Comparison of ENCODE assay signal across 24 cellular contexts in genomic region chr12:68003777-68004176, GRCh38. TPM values are rescaled to one million over a fixed set of nuclear protein-coding genes. Genes with fewer than 3 reads are reported as not detected.
DNase-seq lines count a peak whose midpoint lies in the region; ATAC-seq and TF ChIP-seq lines count a peak whose summit lies in the region.
"Had no signal": no experiment of that assay in that cellular context is flagged by ENCODE, and none has a peak within 500 bp of the region (broad histone marks: within the 10 kb centered on the region; RNA-seq: fewer than 3 reads in every experiment).

No MANE protein-coding gene starts in this region.

- 91 to 95% methylated on average over 8 of the region's 8 CpGs for WGBS in thyroid gland, 2 donors

- POLR2A ChIA-PET in MCF 10A (lab: Yijun Ruan, JAX), result interaction anchor here (0.7 to 1.1 kb wide), 2 partner anchors 22 to 32 kb away, joined by 3 read pairs; no protein-coding TSS in a partner anchor
- POLR2A ChIA-PET in activated CD4-positive, alpha-beta memory T cell treated with anti-CD3 and anti-CD28 coated beads, Interleukin-2, amount 10 ng/mL, durations not matched to agents 7 days and 5 days (lab: Charles Lee), result no interaction called here

- H3K9me3 ChIP-seq in breast epithelium (peaks cover 0 to 4% of the 10 kb centered on the region in 2 donors), thyroid gland (no peaks in the 10 kb centered on the region)
- H3K9me3 ChIP-seq: A549, BE2C had no signal

- ATAC-seq in left lobe of liver, result peak; percentile 51
- ATAC-seq: A549, GM23338, HCT116 had no signal

- H3K36me3 ChIP-seq in breast epithelium (no peaks in the 10 kb centered on the region), thyroid gland (no peaks in the 10 kb centered on the region)
- H3K36me3 ChIP-seq: BE2C; BLaER1 treated with 17β-estradiol and CSF1 and Interleukin-3, amounts not matched to agents 10 nM and 100 nM had no signal

- intact Hi-C loops in MCF 10A (cut with micrococcal nuclease) (no loop called here), breast epithelium (cut with DNase I; ENCODE audit: low total_unique reads) (no loop called here), thyroid gland (cut with DNase I) (no loop called here)

- CTCF ChIA-PET in MCF 10A (lab: Yijun Ruan, JAX), result interaction anchor here (0.6 to 1.3 kb wide), 6 partner anchors 15 to 316 kb away, joined by 3 to 5 read pairs (median 4); partner anchors contain the start of gene IFNG-AS1
- CTCF ChIA-PET in activated CD4-positive, alpha-beta memory T cell treated with anti-CD3 and anti-CD28 coated beads, Interleukin-2, amount 10 ng/mL, durations not matched to agents 7 days and 5 days (lab: Charles Lee), result interaction anchor here (0.6 to 2.2 kb wide), 4 partner anchors 8 to 303 kb away, joined by 3 to 8 read pairs (median 4); no protein-coding TSS in a partner anchor

- no TSS peak for BruUV-seq in MCF 10A (replicated peaks; lab: Mats Ljungman, UMichigan)

- DNase-seq in MCF 10A (ENCODE audit: unreplicated experiment), result peak; percentile 12
- no peak for DNase-seq in breast epithelium (ENCODE audit: low spot score in 2 of 2)
- DNase-seq in NB4 (ENCODE audit: low read depth), result peak; percentile 18
- DNase-seq in left lobe of liver (ENCODE audit: low spot score), result peak; percentile 57
- DNase-seq in thyroid gland, result no peak
- no peak for DNase-seq in activated CD4-positive, alpha-beta memory T cell treated with anti-CD3 and anti-CD28 coated beads, Interleukin-2, amount 10 ng/mL, durations not matched to agents 7 days and 5 days
- DNase-seq: 8988T; ACHN; AML-193; BE2C; CD4-positive, alpha-beta T cell; CD8-positive, alpha-beta memory T cell; DMS53; DMS79 treated with DMSO at 0.1 percent for 48 hours; GF-D8; H9 had no signal

- peaks cover 9% of the 10 kb centered on the region for H3K9me3 Mint-ChIP-seq in MCF 10A (ENCODE audit: unreplicated experiment)
- H3K9me3 Mint-ChIP-seq in activated CD4-positive, alpha-beta memory T cell treated with anti-CD3 and anti-CD28 coated beads, Interleukin-2, amount 10 ng/mL, durations not matched to agents 7 days and 5 days, result no peaks in the 10 kb centered on the region
- H3K9me3 Mint-ChIP-seq: CD4-positive, alpha-beta T cell; CD8-positive, alpha-beta memory T cell had no signal

- peaks cover 14% of the 10 kb centered on the region for H3K4me1 Mint-ChIP-seq in MCF 10A (ENCODE audit: insufficient read depth, unreplicated experiment)
- peaks cover 5% of the 10 kb centered on the region for H3K4me1 Mint-ChIP-seq in activated CD4-positive, alpha-beta memory T cell treated with anti-CD3 and anti-CD28 coated beads, Interleukin-2, amount 10 ng/mL, durations not matched to agents 7 days and 5 days
- H3K4me1 Mint-ChIP-seq: CD14-positive monocyte, GM23338, H9 had no signal

- H3K4me3 Mint-ChIP-seq in MCF 10A (ENCODE audit: unreplicated experiment), result no peak overlapping the region
- H3K4me3 Mint-ChIP-seq in activated CD4-positive, alpha-beta memory T cell treated with anti-CD3 and anti-CD28 coated beads, Interleukin-2, amount 10 ng/mL, durations not matched to agents 7 days and 5 days, result no peak overlapping the region
- H3K4me3 Mint-ChIP-seq: CD4-positive, alpha-beta T cell; CD8-positive, alpha-beta memory T cell; GM23338; H9 had no signal

- TF ChIP-seq POLR2A in breast epithelium (IDR thresholded peaks at IDR 0.05), result no peak
- no peak for TF ChIP-seq POLR2A in NB4 (IDR thresholded peaks at IDR 0.05; ENCODE audit: extremely low read depth, insufficient read length)
- no peak for TF ChIP-seq POLR2A in thyroid gland (IDR thresholded peaks at IDR 0.05)

- no peak overlapping the region for H3K27ac Mint-ChIP-seq in MCF 10A (ENCODE audit: low read depth, unreplicated experiment)
- H3K27ac Mint-ChIP-seq in activated CD4-positive, alpha-beta memory T cell treated with anti-CD3 and anti-CD28 coated beads, Interleukin-2, amount 10 ng/mL, durations not matched to agents 7 days and 5 days, result no peak overlapping the region
- H3K27ac Mint-ChIP-seq: CD14-positive monocyte; CD4-positive, alpha-beta T cell; GM23338; H9 had no signal

- H3K36me3 Mint-ChIP-seq in MCF 10A (ENCODE audit: insufficient read depth, unreplicated experiment), result no peaks in the 10 kb centered on the region
- no peaks in the 10 kb centered on the region for H3K36me3 Mint-ChIP-seq in activated CD4-positive, alpha-beta memory T cell treated with anti-CD3 and anti-CD28 coated beads, Interleukin-2, amount 10 ng/mL, durations not matched to agents 7 days and 5 days (ENCODE audit: low read depth)
- H3K36me3 Mint-ChIP-seq: CD14-positive monocyte had no signal

- no peak for TF ChIP-seq CTCF in MCF 10A (IDR thresholded peaks at IDR 0.05; ENCODE audit: unreplicated experiment)
- TF ChIP-seq CTCF in breast epithelium (IDR thresholded peaks at IDR 0.05), result no peak
- no peak for TF ChIP-seq CTCF in NB4 (IDR thresholded peaks at IDR 0.05; ENCODE audit: low read depth, low read length)
- TF ChIP-seq CTCF in thyroid gland (IDR thresholded peaks at IDR 0.05), result no peak

- H3K4me1 ChIP-seq in breast epithelium, result no peaks in the 10 kb centered on the region
- H3K4me1 ChIP-seq in thyroid gland, result no peaks in the 10 kb centered on the region
- H3K4me1 ChIP-seq: BE2C had no signal

- H3K27me3 ChIP-seq in breast epithelium, result no peaks in the 10 kb centered on the region
- no peaks in the 10 kb centered on the region for H3K27me3 ChIP-seq in thyroid gland
- H3K27me3 ChIP-seq: BE2C; BLaER1 treated with 17β-estradiol and CSF1 and Interleukin-3, amounts not matched to agents 10 nM and 100 nM had no signal

- no peak overlapping the region for H3K27ac ChIP-seq in breast epithelium
- H3K27ac ChIP-seq in thyroid gland, result no peak overlapping the region
- H3K27ac ChIP-seq: A549; BLaER1 treated with 17β-estradiol and CSF1 and Interleukin-3, amounts not matched to agents 10 nM and 100 nM had no signal

- H3K4me3 ChIP-seq in breast epithelium (no peak overlapping the region), NB4 (ENCODE audit: low read depth, low read length) (no peak overlapping the region), thyroid gland (replicated peaks in 1 of 3) (no peak overlapping the region)
- H3K4me3 ChIP-seq: A549; BLaER1 treated with 17β-estradiol and CSF1 and Interleukin-3, amounts not matched to agents 10 nM and 100 nM; GM23338 had no signal

- no peaks in the 10 kb centered on the region for H3K27me3 Mint-ChIP-seq in MCF 10A (ENCODE audit: insufficient read depth, unreplicated experiment)
- no peaks in the 10 kb centered on the region for H3K27me3 Mint-ChIP-seq in activated CD4-positive, alpha-beta memory T cell treated with anti-CD3 and anti-CD28 coated beads, Interleukin-2, amount 10 ng/mL, durations not matched to agents 7 days and 5 days
- H3K27me3 Mint-ChIP-seq: CD4-positive, alpha-beta T cell; CD8-positive, alpha-beta memory T cell had no signal

RNA-seq across cellular contexts. Expression of gene IFNG-AS1, which starts 14.5 kb away (rescaled TPM):
- total RNA-seq in MCF 10A (2022) (not detected in 2 replicates), breast epithelium (under 1 TPM in 1 of 3 donors, not detected in 2; 0.16 TPM), left lobe of liver (not detected), thyroid gland (under 1 TPM in 2 of 4 donors, not detected in 2; 0.27 to 0.50 TPM)
- total RNA-seq in activated CD4-positive, alpha-beta memory T cell treated with anti-CD3 and anti-CD28 coated beads, Interleukin-2, amount 10 ng/mL, durations not matched to agents 7 days and 5 days, result under 1 TPM; 0.35 to 0.40 TPM
- total RNA-seq: Daoy, G401, GM23338, H4, H9 had no signal

Comparison
In these comparisons a context has a peak if more than half of its experiments do, and no peak if none do; other contexts are left out.
1. DNase-seq: peak in MCF 10A (single experiment), NB4 (single experiment) and left lobe of liver (single experiment); none in breast epithelium (0 of 2), thyroid gland (0 of 2) and activated CD4-positive, alpha-beta memory T cell treated with anti-CD3 and anti-CD28 coated beads, Interleukin-2, amount 10 ng/mL, durations not matched to agents 7 days and 5 days (single experiment).